Comparison of ENCODE assay signal across 1 cellular context in the genomic region with DNA sequence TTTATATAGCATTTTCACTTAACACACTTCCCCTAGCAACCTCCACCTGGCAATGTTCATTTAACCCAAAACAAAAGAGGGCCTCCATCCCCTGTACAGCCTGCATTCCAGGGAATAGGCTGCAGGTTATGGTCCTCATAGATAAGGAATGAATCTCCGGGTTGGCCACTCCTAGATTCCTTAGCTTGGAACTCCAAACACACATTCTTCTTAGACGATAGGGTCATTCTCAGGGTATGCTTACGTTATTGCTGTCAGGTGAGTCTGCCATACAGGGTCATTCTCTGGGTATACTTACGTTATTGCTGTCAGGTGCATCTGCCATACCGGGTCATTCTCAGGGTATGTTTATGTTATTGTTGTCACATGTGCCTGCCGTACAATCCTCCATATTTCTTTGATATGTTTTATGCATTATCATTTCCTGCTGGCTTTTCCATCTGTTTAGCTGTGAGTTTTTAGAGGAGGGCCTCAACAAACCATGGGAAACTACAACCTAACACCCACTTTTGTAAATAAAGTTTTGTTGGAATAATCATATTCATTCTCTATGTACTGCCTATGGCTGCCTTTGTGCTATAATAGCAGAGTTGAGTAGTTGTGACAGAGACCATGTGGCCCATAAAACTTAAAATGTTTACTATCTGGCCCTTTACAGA.
TF ChIP-seq lines count a peak whose summit lies in the region.

No MANE protein-coding gene starts in this region.

TF ChIP-seq in HCT116, 20 proteins besides CTCF, POLR2A, EP300 and RAD21:
- TF ChIP-seq CBX3 (IDR thresholded peaks at IDR 0.05; ENCODE audit: low read depth), result no peak
- TF ChIP-seq SP1 (IDR thresholded peaks at IDR 0.05; ENCODE audit: low read depth), result peak; percentile 4; the same call in 1 of the 2 replicates
TF ChIP-seq in HCT116: peak in this region for 1.
